In genomic region chr7:158139499-158139898, GRCh38 we compare ENCODE assay signal across 10 cellular contexts.
"Had no signal": no experiment of that assay in that cellular context is flagged by ENCODE, and none has a peak within 500 bp of the region (broad histone marks: within the 10 kb centered on the region; RNA-seq: fewer than 3 reads in every experiment).

No MANE protein-coding gene starts in this region.

- H3K4me2 ChIP-seq: GM23338, KMS-11 had no signal

- H3K9ac ChIP-seq: KMS-11 had no signal

- H3K36me3 ChIP-seq: HAP-1 had no signal

- H3K4me3 Mint-ChIP-seq: GM23338, HFFc6, IgD-negative memory B cell had no signal

- H3K9me3 ChIP-seq: HAP-1 had no signal

- H3K27me3 Mint-ChIP-seq: IgD-negative memory B cell had no signal

- H3K27ac Mint-ChIP-seq: GM23338, HFFc6, IgD-negative memory B cell had no signal

- H3K27ac ChIP-seq: KMS-11 had no signal

- H3K4me1 ChIP-seq: HAP-1 had no signal

- DNase-seq: HFFc6, KBM-7 had no signal

- H3K4me1 Mint-ChIP-seq: GM23338 had no signal

- ATAC-seq: GM23338, HCT116 had no signal

- FAIRE-seq: H1, H54, HTR-8/SVneo had no signal

- H3K4me3 ChIP-seq: GM23338, HAP-1 had no signal

- H3K36me3 Mint-ChIP-seq: IgD-negative memory B cell had no signal
